In genomic region chr19:3108775-3109174, GRCh38 we compare ENCODE assay signal across 8 cellular contexts. TPM values are rescaled to one million over a fixed set of nuclear protein-coding genes. Genes with fewer than 3 reads are reported as not detected.
A peak's percentile ranks its signal among the peaks of the same experiment; 100 is the strongest.
DNase-seq lines count a peak whose midpoint lies in the region; ATAC-seq and TF ChIP-seq lines count a peak whose summit lies in the region.

No MANE protein-coding gene starts in this region.

- no peaks in the 10 kb centered on the region for H3K27me3 Mint-ChIP-seq in T-cell

- TF ChIP-seq CTCF in hepatocyte (IDR thresholded peaks at IDR 0.05; ENCODE audit: poor library complexity) = peak; percentile 74

- 36% methylated on average over 5 of the region's 5 CpGs for WGBS in hepatocyte (ENCODE audit: low lambda C conversion rate, missing lambda C conversion rate)

- H3K4me2 ChIP-seq in hepatocyte = no peak overlapping the region

- H3K9me3 Mint-ChIP-seq in T-cell = no peaks in the 10 kb centered on the region

- no peak overlapping the region for H3K4me3 Mint-ChIP-seq in T-cell

- POLR2A ChIA-PET in T-cell (lab: Charles Lee) = no interaction called here

- H3K36me3 ChIP-seq in adipocyte (ENCODE audit: control insufficient read depth, insufficient read depth, low read length, severe bottlenecking) (peaks cover 7% of the 10 kb centered on the region), hepatocyte (replicated peaks; ENCODE audit: insufficient read depth, low read depth) (no peaks in the 10 kb centered on the region)

- H3K4me3 ChIP-seq in adipocyte (ENCODE audit: low read length) (no peak overlapping the region), hepatocyte (no peak overlapping the region)

- CTCF ChIA-PET in T-cell (lab: Charles Lee) = interaction anchor here in 1 of 2 donors (0.8 to 1.3 kb wide), 5 partner anchors 10 to 157 kb away, joined by 3 to 13 read pairs (median 3); no protein-coding TSS in a partner anchor

- H3K27me3 ChIP-seq in adipocyte (replicated peaks; ENCODE audit: control insufficient read depth, insufficient read depth, low read length) (no peaks in the 10 kb centered on the region), hepatocyte (no peaks in the 10 kb centered on the region)

- ATAC-seq in T-cell (replicated peaks in 1 of 4) (peak; percentile 56 to 74 (median 63)), HG03159 (IDR thresholded peaks at IDR 0.05; ENCODE audit: unreplicated experiment) (no peak), HG03045 (IDR thresholded peaks at IDR 0.05; ENCODE audit: unreplicated experiment) (no peak)

- peaks cover 2% of the 10 kb centered on the region for H3K36me3 Mint-ChIP-seq in T-cell

- H3K27ac Mint-ChIP-seq in T-cell = peak overlapping the region in 1 of 2 donors; percentile 74

- H3K4me1 ChIP-seq in adipocyte (ENCODE audit: control insufficient read depth, insufficient read depth, low read length) (peaks cover 13% of the 10 kb centered on the region), hepatocyte (ENCODE audit: insufficient read depth) (peaks cover 20% of the 10 kb centered on the region)

- peaks cover 85% of the 10 kb centered on the region for H4K20me1 ChIP-seq in hepatocyte (ENCODE audit: insufficient read depth, poor library complexity, severe bottlenecking)

- H3K79me2 ChIP-seq in hepatocyte = peaks cover 93% of the 10 kb centered on the region

- no peak overlapping the region for H2AFZ ChIP-seq in hepatocyte

- H3K9me3 ChIP-seq in adipocyte (ENCODE audit: control insufficient read depth, low read length) = no peaks in the 10 kb centered on the region
- H3K9me3 ChIP-seq in hepatocyte (ENCODE audit: low read depth) = no peaks in the 10 kb centered on the region

- no peak overlapping the region for H3K27ac ChIP-seq in hepatocyte

- no peaks in the 10 kb centered on the region for H3K9me2 ChIP-seq in hepatocyte (replicated peaks; ENCODE audit: insufficient read depth)

- peaks cover 11 to 21% (median 13%) of the 10 kb centered on the region in 3 donors for H3K4me1 Mint-ChIP-seq in T-cell

- peak; percentile 83 for DNase-seq in ELF-1 (ENCODE audit: low read depth, low spot score)
- DNase-seq in M059J (ENCODE audit: low read depth) = peak; percentile 43
- DNase-seq in T-cell = peak in 33 of 34 experiments; percentile 25 to 72 (median 60)
- peak; percentile 85 for DNase-seq in adipocyte (ENCODE audit: low read depth)
- DNase-seq in hepatocyte (ENCODE audit: low spot score) = peak; percentile 80
- peak in 3 of 4 experiments; percentile 58 to 59 (median 58) for DNase-seq in stimulated activated CD4-positive, alpha-beta T cell treated with anti-CD3 and anti-CD28 coated beads, Interleukin-1b, Interleukin-23, amount 100 ng/mL, for 24 hours (ENCODE audit: low read depth in 4 of 4, low spot score in 1 of 4)

- H3K9ac ChIP-seq in adipocyte (ENCODE audit: low read length) = no peak overlapping the region

RNA-seq across cellular contexts. Expression of gene GNA11, which starts 14.6 kb away (rescaled TPM):
- total RNA-seq in M059J (2014; rRNA removed; shearing (Covaris generic)) = 38.0 and 69.7 TPM in 2 replicates
- 1 to 10 TPM; 2.3 to 6.3 (median 4.0) TPM for total RNA-seq in T-cell
- 53.8 and 60.2 TPM in 2 replicates for total RNA-seq in hepatocyte
- polyA plus RNA-seq in hepatocyte = 100 and 115 TPM in 2 replicates

RNA-seq across cellular contexts. Expression of gene GNA15, which starts 27.1 kb away (rescaled TPM):
- total RNA-seq in M059J (2014; rRNA removed; shearing (Covaris generic)) = not detected in 2 replicates
- 10 to 100 TPM in 1 of 5 donors, 1 to 10 TPM in 4; 1.8 to 13.2 (median 2.8) TPM for total RNA-seq in T-cell
- 0.24 and 1.5 TPM in 2 replicates for total RNA-seq in hepatocyte
- polyA plus RNA-seq in hepatocyte = 0.29 and 0.45 TPM in 2 replicates

RNA-seq across cellular contexts. Expression of gene TLE5, which starts 46.5 kb away (rescaled TPM):
- 186 and 200 TPM in 2 replicates for total RNA-seq in M059J (2014; rRNA removed; shearing (Covaris generic))
- total RNA-seq in T-cell = 1,000 to 10,000 TPM in 3 of 5 donors, 100 to 1,000 TPM in 2; 777 to 1,202 (median 1,047) TPM
- total RNA-seq in hepatocyte = 241 and 260 TPM in 2 replicates
- polyA plus RNA-seq in hepatocyte = 308 and 340 TPM in 2 replicates

Comparison
In these comparisons a context has a peak if more than half of its experiments do, and no peak if none do; other contexts are left out.
1. ATAC-seq: peak in T-cell (4 of 4); none in HG03159 (single experiment) and HG03045 (single experiment).
2. Peak in every context shown above with its lines, with median percentiles within 50 percentile points of each other: DNase-seq.